In the genomic region with DNA sequence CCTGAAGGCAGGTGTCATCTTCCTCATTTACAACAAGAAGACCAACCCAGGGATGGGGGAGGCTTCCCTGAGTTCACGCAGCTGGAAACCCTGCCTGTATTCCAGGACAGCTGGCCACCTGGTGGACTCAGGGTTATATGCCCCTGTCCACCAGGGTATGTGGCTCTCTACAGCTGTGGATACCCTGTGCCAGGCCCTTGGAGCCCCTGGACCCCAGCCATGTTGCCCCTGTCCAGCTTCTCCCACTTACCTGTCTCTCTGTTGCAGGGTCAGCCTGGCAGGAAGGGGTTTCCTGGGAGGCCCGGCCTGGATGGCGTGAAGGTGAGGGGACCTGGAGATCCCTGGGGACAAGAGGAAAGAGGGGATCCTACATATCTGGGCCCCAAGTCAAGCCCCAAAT, we compare ENCODE assay signal across 32 cellular contexts.
"Had no signal": no experiment of that assay in that cellular context is flagged by ENCODE, and none has a peak within 500 bp of the region (broad histone marks: within the 10 kb centered on the region; RNA-seq: fewer than 3 reads in every experiment).

No MANE protein-coding gene starts in this region.

- H3K9me3 Mint-ChIP-seq: activated B cell treated with CpG ODN at 0.5 μM for 24 hours; activated CD4-positive, alpha-beta memory T cell treated with anti-CD3 and anti-CD28 coated beads for 36 hours; activated naive CD4-positive, alpha-beta T cell treated with anti-CD3 and anti-CD28 coated beads for 36 hours; activated naive CD8-positive, alpha-beta T cell treated with anti-CD3 and anti-CD28 coated beads, Interleukin-2, amount 50 U/mL, for 24 hours; activated T-cell treated with anti-CD3 and anti-CD28 coated beads, Interleukin-2, amount 50 U/mL, for 4 hours; activated T-helper 1 cell treated with anti-CD3 and anti-CD28 coated beads, Interleukin-12 subunit alpha, Interleukin-12 subunit beta, Interleukin-2, Interleukin-4 antibody, amounts not matched to agents 30 ng/mL and 10 ng/mL and 1 ng/mL, durations not matched to agents 14 hours and 24 hours and 36 hours had no signal

- H3K4me1 Mint-ChIP-seq: activated B cell treated with CpG ODN at 0.5 μM for 24 hours; activated naive CD8-positive, alpha-beta T cell treated with anti-CD3 and anti-CD28 coated beads, Interleukin-2, amount 50 U/mL, for 24 hours had no signal

- DNase-seq: activated B cell treated with CpG ODN at 0.5 μM for 24 hours; activated CD4-positive, alpha-beta memory T cell treated with anti-CD3 and anti-CD28 coated beads for 36 hours; activated CD4-positive, alpha-beta T cell treated with anti-CD3 and anti-CD28 coated beads for 4 hours; activated CD4-positive, alpha-beta T cell treated with anti-CD3 and anti-CD28 coated beads, Interleukin-2, amount 50 U/mL, for 1 hour; activated CD4-positive, CD25-positive, alpha-beta regulatory T cell treated with anti-CD3 and anti-CD28 coated beads, Interleukin-2, amount 50 U/mL, for 72 hours; activated CD8-positive, alpha-beta memory T cell treated with anti-CD3 and anti-CD28 coated beads, Interleukin-2, amount 50 U/mL, for 4 hours; activated gamma-delta T cell treated with Interleukin-2 at 50 U/mL for 16 hours; activated naive CD4-positive, alpha-beta T cell treated with anti-CD3 and anti-CD28 coated beads for 36 hours; activated naive CD8-positive, alpha-beta T cell treated with anti-CD3 and anti-CD28 coated beads, Interleukin-2, amount 50 U/mL, for 24 hours; activated T-cell treated with anti-CD3 and anti-CD28 coated beads for 4 hours; activated T-cell treated with anti-CD3 and anti-CD28 coated beads, Interleukin-2, amount 50 U/mL, for 4 hours; anterior cingulate cortex; Karpas-422; NCI-H1105 treated with DMSO at 0.1 percent for 48 hours; NCI-H1436; NCI-H1694; NCI-H1930; NCI-H345; NCI-H524 treated with DMSO at 0.1 percent for 48 hours; NCI-H748 treated with DMSO at 0.1 percent for 48 hours; NK-92 treated with Interleukin-12 subunit alpha and Interleukin-12 subunit beta, amount 100 ng/mL, for 24 hours; PC-3; Peyer's patch; RPMI8226; SW 1271; T-helper 1 cell; T-helper 2 cell; T-helper 9 cell had no signal

- H3K27me3 ChIP-seq: cardiac muscle cell, Peyer's patch had no signal

- H3K9me3 ChIP-seq: Peyer's patch had no signal

- H3K4me3 Mint-ChIP-seq: activated B cell treated with CpG ODN at 0.5 μM for 24 hours; activated CD4-positive, alpha-beta memory T cell treated with anti-CD3 and anti-CD28 coated beads for 36 hours; activated naive CD4-positive, alpha-beta T cell treated with anti-CD3 and anti-CD28 coated beads for 36 hours; activated naive CD8-positive, alpha-beta T cell; activated naive CD8-positive, alpha-beta T cell treated with anti-CD3 and anti-CD28 coated beads, Interleukin-2, amount 50 U/mL, for 24 hours; activated T-cell treated with anti-CD3 and anti-CD28 coated beads, Interleukin-2, amount 50 U/mL, for 4 hours; activated T-helper 1 cell treated with anti-CD3 and anti-CD28 coated beads, Interleukin-12 subunit alpha, Interleukin-12 subunit beta, Interleukin-2, Interleukin-4 antibody, amounts not matched to agents 30 ng/mL and 10 ng/mL and 1 ng/mL, durations not matched to agents 14 hours and 24 hours and 36 hours had no signal

- H3K4me3 ChIP-seq: cardiac muscle cell, Peyer's patch had no signal

- H3K4me1 ChIP-seq: Peyer's patch had no signal

- ATAC-seq: activated naive CD8-positive, alpha-beta T cell treated with anti-CD3 and anti-CD28 coated beads, Interleukin-2, amount 50 U/mL, for 24 hours; activated T-cell treated with anti-CD3 and anti-CD28 coated beads, Interleukin-2, amount 50 U/mL, for 4 hours; PC-3 had no signal

- H3K27me3 Mint-ChIP-seq: activated naive CD8-positive, alpha-beta T cell had no signal

- H3K27ac ChIP-seq: cardiac muscle cell, Peyer's patch, VCaP had no signal

- H3K36me3 ChIP-seq: cardiac muscle cell, Peyer's patch had no signal

- H3K27ac Mint-ChIP-seq: activated B cell treated with CpG ODN at 0.5 μM for 24 hours; activated CD4-positive, alpha-beta memory T cell treated with anti-CD3 and anti-CD28 coated beads for 36 hours; activated naive CD4-positive, alpha-beta T cell treated with anti-CD3 and anti-CD28 coated beads for 36 hours; activated naive CD8-positive, alpha-beta T cell; activated naive CD8-positive, alpha-beta T cell treated with anti-CD3 and anti-CD28 coated beads, Interleukin-2, amount 50 U/mL, for 24 hours; activated T-helper 1 cell treated with anti-CD3 and anti-CD28 coated beads, Interleukin-12 subunit alpha, Interleukin-12 subunit beta, Interleukin-2, Interleukin-4 antibody, amounts not matched to agents 30 ng/mL and 10 ng/mL and 1 ng/mL, durations not matched to agents 14 hours and 24 hours and 36 hours had no signal

- H3K36me3 Mint-ChIP-seq: activated CD4-positive, alpha-beta memory T cell treated with anti-CD3 and anti-CD28 coated beads for 36 hours; activated naive CD8-positive, alpha-beta T cell had no signal
